22 cellular contexts compared by ENCODE assay signal in the genomic region with DNA sequence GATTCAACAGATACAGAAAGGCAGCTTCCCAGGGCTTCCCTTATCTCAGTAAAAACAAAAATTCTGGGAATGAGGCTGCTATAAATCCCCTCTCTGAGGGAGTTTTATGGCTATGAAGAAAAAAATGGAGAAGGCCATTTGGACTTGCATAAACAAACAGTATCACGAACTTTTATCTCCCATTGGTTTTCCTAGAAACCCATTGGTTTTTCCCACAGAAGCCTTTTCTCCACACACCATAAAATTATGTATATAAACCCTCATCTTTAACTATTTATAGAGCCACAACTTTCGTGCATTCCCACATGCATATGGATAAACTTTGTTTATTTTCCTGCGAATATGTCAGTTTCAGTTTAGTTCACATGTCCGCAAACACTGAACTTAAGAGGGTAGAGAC.
"Had no signal": no experiment of that assay in that cellular context is flagged by ENCODE, and none has a peak within 500 bp of the region (broad histone marks: within the 10 kb centered on the region; RNA-seq: fewer than 3 reads in every experiment).

No MANE protein-coding gene starts in this region.

- DNase-seq: colonic mucosa; dermis blood vessel endothelial cell; foreskin fibroblast; glutamatergic neuron; kidney; left cardiac atrium; mesendoderm; mucosa of descending colon; naive thymus-derived CD8-positive, alpha-beta T cell; pancreas; small intestine; stimulated activated CD4-positive, alpha-beta T cell treated with anti-CD3 and anti-CD28 coated beads, Interleukin-2, amount 100 ng/mL, for 48 hours; stimulated activated naive CD4-positive, alpha-beta T cell treated with Interleukin-2 at 50 U/mL for 16 hours had no signal

- H3K4me3 ChIP-seq: colonic mucosa, gastroesophageal sphincter, lung, mucosa of descending colon, pancreas had no signal

- H3K27ac ChIP-seq: colonic mucosa, gastroesophageal sphincter, neutrophil, pancreas had no signal

- H3K4me1 Mint-ChIP-seq: naive thymus-derived CD8-positive, alpha-beta T cell had no signal

- H3K4me1 ChIP-seq: colonic mucosa, gastroesophageal sphincter, pancreas had no signal

- H3K36me3 ChIP-seq: colonic mucosa, gastroesophageal sphincter, neutrophil, pancreas had no signal

- H3K4me3 Mint-ChIP-seq: naive thymus-derived CD8-positive, alpha-beta T cell; type B pancreatic cell had no signal

- H3K36me3 Mint-ChIP-seq: naive thymus-derived CD8-positive, alpha-beta T cell; type B pancreatic cell had no signal

- ATAC-seq: gastroesophageal sphincter; left cardiac atrium; left ventricle myocardium superior; mucosa of descending colon; naive thymus-derived CD8-positive, alpha-beta T cell; pancreas; right cardiac atrium had no signal

- FAIRE-seq: endothelial cell of umbilical vein, kidney, pancreas, small intestine, urothelium cell line had no signal

- H3K9me3 ChIP-seq: colonic mucosa, gastroesophageal sphincter, neutrophil, pancreas had no signal

- H3K27me3 Mint-ChIP-seq: progenitor cell of endocrine pancreas, type B pancreatic cell had no signal

- H3K27ac Mint-ChIP-seq: naive thymus-derived CD8-positive, alpha-beta T cell; progenitor cell of endocrine pancreas; type B pancreatic cell had no signal

- H3K27me3 ChIP-seq: colonic mucosa, gastroesophageal sphincter, neutrophil, pancreas had no signal
